Comparison of ENCODE assay signal across 29 cellular contexts in the genomic region with DNA sequence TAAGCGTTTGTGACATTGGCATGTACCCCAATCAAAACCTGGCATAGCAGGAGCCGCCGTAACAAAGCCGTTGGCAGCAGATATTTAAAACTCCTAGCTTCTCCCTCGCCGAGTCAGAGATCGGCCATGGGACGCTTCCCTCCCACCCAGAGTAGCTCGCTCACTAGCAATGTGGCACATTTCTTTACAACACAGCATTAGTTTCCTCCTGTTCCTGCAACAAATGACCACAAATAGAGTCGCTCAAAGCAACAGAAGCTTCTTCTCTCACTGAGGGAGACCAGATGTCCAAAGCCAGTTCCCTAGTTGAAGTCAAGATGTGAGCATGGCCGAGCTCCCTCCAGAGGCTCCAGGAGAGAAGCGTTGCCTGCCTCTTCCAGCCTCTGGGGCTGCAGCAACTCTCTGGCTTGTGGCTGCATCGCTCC.
A peak's percentile ranks its signal among the peaks of the same experiment; 100 is the strongest.
DNase-seq lines count a peak whose midpoint lies in the region; FAIRE-seq and TF ChIP-seq lines count a peak whose summit lies in the region.
"Had no signal": no experiment of that assay in that cellular context is flagged by ENCODE, and none has a peak within 500 bp of the region (broad histone marks: within the 10 kb centered on the region; RNA-seq: fewer than 3 reads in every experiment).

No MANE protein-coding gene starts in this region.

- WGBS in H1 (ENCODE audit: extremely low coverage in 1 of 2, insufficient coverage in 1 of 2, insufficient read length in 1 of 2, insufficient replicate concordance in 2 of 2, low coverage in 1 of 2, low lambda C conversion rate in 2 of 2, missing lambda C conversion rate in 1 of 2), 2 experiments, result 79% methylated on average over 13 of the region's 13 CpGs; no CpG with 5 or more reads in 1 of the 2 experiments

- no peak overlapping the region for H3K14ac ChIP-seq in H1 (ENCODE audit: insufficient read length)

- H3K23me2 ChIP-seq in H1 (ENCODE audit: low read depth, low read length), result peaks cover under 1% of the 10 kb centered on the region; the same call in 1 of the 2 replicates

- peak overlapping the region; percentile 8 for H3K9ac ChIP-seq in NT2/D1 (ENCODE audit: insufficient read length, low read depth)
- H3K9ac ChIP-seq in H1 (replicated peaks in 1 of 4; ENCODE audit: extremely low read depth in 1 of 4, low read depth in 3 of 4, low read length in 3 of 4), result no peak overlapping the region

- no peak overlapping the region for H2AFZ ChIP-seq in H1 (ENCODE audit: low read length)

- CTCF ChIA-PET in H1 (lab: Charles Lee; ENCODE audit: partially characterized antibody), result interaction anchor here (0.9 to 1.8 kb wide), 11 partner anchors 11 to 416 kb away, joined by 3 to 9 read pairs (median 3); no protein-coding TSS in a partner anchor

- H4K5ac ChIP-seq in H1 (ENCODE audit: insufficient read length, low read depth, low read length), result no peak overlapping the region

- H4K91ac ChIP-seq in H1 (replicated peaks; ENCODE audit: insufficient read length, low read length), result no peak overlapping the region

- H3K27ac ChIP-seq in H1 (ENCODE audit: low read depth, low read length), result no peak overlapping the region
- H3K27ac ChIP-seq in SJCRH30, result no peak overlapping the region
- H3K27ac ChIP-seq: lower lobe of right lung, pancreas, thyroid gland, VCaP had no signal

- H2BK12ac ChIP-seq in H1 (ENCODE audit: low read depth, low read length), result no peak overlapping the region

- H3K36me3 ChIP-seq in NT2/D1 (ENCODE audit: insufficient read depth, insufficient read length, low read length), result no peaks in the 10 kb centered on the region
- no peaks in the 10 kb centered on the region for H3K36me3 ChIP-seq in H1 (ENCODE audit: control insufficient read depth in 2 of 4, insufficient read depth in 4 of 4, low read length in 3 of 4)
- no peaks in the 10 kb centered on the region for H3K36me3 ChIP-seq in SJCRH30
- H3K36me3 ChIP-seq: lower lobe of right lung, pancreas, thyroid gland had no signal

- no peaks in the 10 kb centered on the region for H3K9me3 ChIP-seq in NT2/D1 (ENCODE audit: insufficient read depth, low read length)
- H3K9me3 ChIP-seq in H1 (ENCODE audit: insufficient read depth in 2 of 2, low read depth in 1 of 2, low read length in 1 of 2), result no peaks in the 10 kb centered on the region
- H3K9me3 ChIP-seq in SJCRH30 (replicated peaks), result no peaks in the 10 kb centered on the region
- H3K9me3 ChIP-seq: lower lobe of right lung, mucosa of descending colon, pancreas, thyroid gland had no signal

- no peaks in the 10 kb centered on the region for H3K79me1 ChIP-seq in H1 (ENCODE audit: low read depth, low read length)

- H2BK120ac ChIP-seq in H1 (replicated peaks; ENCODE audit: low read depth, low read length), result no peak overlapping the region

- no peak overlapping the region for H3K23ac ChIP-seq in H1 (ENCODE audit: insufficient read length)

- DNase-seq in NCI-H82 (lab: John Stamatoyannopoulos, UW) (peak; percentile 34), NCI-H82 treated with DMSO at 0.1 percent for 48 hours (lab: John Stamatoyannopoulos, UW; ENCODE audit: unreplicated experiment) (no peak), NT2/D1 (ENCODE audit: low read depth, low spot score) (no peak), H1 (ENCODE audit: low read depth in 1 of 2, low spot score in 2 of 2) (no peak), SJCRH30 (no peak), NK-92 (lab: John Stamatoyannopoulos, UW; ENCODE audit: unreplicated experiment) (no peak), NCI-H2081 (lab: John Stamatoyannopoulos, UW) (no peak), ureter (ENCODE audit: low spot score) (no peak)
- DNase-seq: activated CD4-positive, alpha-beta T cell treated with anti-CD3 and anti-CD28 coated beads, Interleukin-2, amount 10 ng/mL, durations not matched to agents 24 days and 14 days; activated naive CD4-positive, alpha-beta T cell treated with Interleukin-2 at 50 U/mL for 16 hours; activated T-cell treated with anti-CD3 and anti-CD28 coated beads, Interleukin-2, amount 50 U/mL, for 72 hours; AML-193; CD4-positive, alpha-beta memory T cell; effector memory CD4-positive, alpha-beta T cell; erythroblast; foreskin fibroblast; GF-D8; hypothalamus; islet precursor cell; KBM-7; lower lobe of right lung; mucosa of descending colon; NCI-H187; stimulated activated naive CD4-positive, alpha-beta T cell treated with Interleukin-2 at 50 U/mL for 16 hours; T-helper 2 cell; thyroid gland had no signal

- H2BK15ac ChIP-seq in H1 (ENCODE audit: low read length), result no peak overlapping the region

- H3K27me3 ChIP-seq in NT2/D1 (ENCODE audit: insufficient read depth, insufficient read length) (no peaks in the 10 kb centered on the region), H1 (replicated peaks in 1 of 4; ENCODE audit: control insufficient read depth in 3 of 4, extremely low read depth in 1 of 4, insufficient read depth in 3 of 4, low read length in 3 of 4) (no peaks in the 10 kb centered on the region), SJCRH30 (peaks cover 39% of the 10 kb centered on the region)
- H3K27me3 ChIP-seq: thyroid gland had no signal

- H4K8ac ChIP-seq in H1 (ENCODE audit: extremely low read depth, insufficient read depth, low read length), result no peak overlapping the region

- H3K4ac ChIP-seq in H1 (replicated peaks; ENCODE audit: insufficient read length, low read depth, low read length), result no peak overlapping the region

- H3K4me1 ChIP-seq in NT2/D1 (ENCODE audit: insufficient read depth, insufficient read length) (peaks cover 22% of the 10 kb centered on the region), H1 (replicated peaks in 1 of 4; ENCODE audit: control insufficient read depth in 3 of 4, insufficient read depth in 4 of 4, low read length in 3 of 4) (peaks cover 0 to 4% (median 0%) of the 10 kb centered on the region in 4 experiments; a peak in 1 of 7 replicates), SJCRH30 (no peaks in the 10 kb centered on the region)
- H3K4me1 ChIP-seq: lower lobe of right lung, pancreas, thyroid gland had no signal

- TF ChIP-seq CTCF in H1 (IDR thresholded peaks at IDR 0.05; ENCODE audit: control extremely low read depth in 1 of 3, insufficient read depth in 1 of 3, low read depth in 1 of 3, low read length in 3 of 3), result peak in 1 of 3 experiments; percentile 32; a peak in 2 of 4 replicates

- no peak overlapping the region for H2AK5ac ChIP-seq in H1 (ENCODE audit: low read depth, low read length)

- no peak overlapping the region for H3K4me3 ChIP-seq in NT2/D1 (ENCODE audit: insufficient read length, low read depth)
- H3K4me3 ChIP-seq in H1 (ENCODE audit: extremely low read depth in 1 of 4, insufficient read depth in 2 of 4, low read depth in 3 of 4, low read length in 4 of 4), result no peak overlapping the region
- no peak overlapping the region for H3K4me3 ChIP-seq in SJCRH30
- H3K4me3 ChIP-seq: lower lobe of right lung, mucosa of descending colon, pancreas, thyroid gland had no signal

- no peak for FAIRE-seq in H1 (lab: Jason Lieb, UNC)
- FAIRE-seq: colon, pancreas had no signal

- no peak overlapping the region for H2BK20ac ChIP-seq in H1 (ENCODE audit: low read length)

- peak; percentile 8 to 43; a peak in 3 of 4 replicates for TF ChIP-seq RAD21 in H1 (IDR thresholded peaks at IDR 0.05 in 1 of 2, conservative IDR thresholded peaks at IDR 0.05 in 1 of 2; ENCODE audit: low read depth in 2 of 2, low read length in 2 of 2)

- no peak for TF ChIP-seq EP300 in H1 (IDR thresholded peaks at IDR 0.05; ENCODE audit: borderline replicate concordance in 1 of 2, low read depth in 2 of 2, low read length in 2 of 2)

- H4K20me1 ChIP-seq in H1 (replicated peaks in 1 of 2; ENCODE audit: control insufficient read depth in 1 of 2, insufficient read depth in 2 of 2, low read length in 2 of 2), result no peaks in the 10 kb centered on the region

- H2BK5ac ChIP-seq in H1 (ENCODE audit: low read depth, low read length), result no peak overlapping the region

- no peak for TF ChIP-seq POLR2A in H1 (IDR thresholded peaks at IDR 0.05; ENCODE audit: control extremely low read depth in 1 of 2, low read depth in 2 of 2, low read length in 2 of 2)

- no peak overlapping the region for H3K18ac ChIP-seq in H1 (ENCODE audit: extremely low read depth, low read length)

- H3K79me2 ChIP-seq in H1 (ENCODE audit: control insufficient read depth in 1 of 2, insufficient read depth in 2 of 2, low read length in 2 of 2), result no peaks in the 10 kb centered on the region

- H3K56ac ChIP-seq in H1 (replicated peaks; ENCODE audit: insufficient read length, low read depth, low read length), result no peak overlapping the region

- H3K4me2 ChIP-seq in H1 (ENCODE audit: insufficient read depth in 1 of 2, low read depth in 2 of 2, low read length in 2 of 2), result no peak overlapping the region

- POLR2A ChIA-PET in H1 (lab: Charles Lee; ENCODE audit: partially characterized antibody), result no interaction called here

TF ChIP-seq in H1, 55 proteins besides CTCF, POLR2A, EP300 and RAD21:
- TF ChIP-seq E2F6 (IDR thresholded peaks at IDR 0.05) (0 out of 2 replicates have a peak, but pooled peaks have one; percentile 14), CHD2 (IDR thresholded peaks at IDR 0.05; ENCODE audit: low read length) (no peak)
